ENCODE assay signal across 11 cellular contexts in genomic region chr22:31537019-31537535, GRCh38. TPM values are rescaled to one million over a fixed set of nuclear protein-coding genes. Genes with fewer than 3 reads are reported as not detected.
DNase-seq lines count a peak whose midpoint lies in the region; ATAC-seq lines count a peak whose summit lies in the region.
"Had no signal": no experiment of that assay in that cellular context is flagged by ENCODE, and none has a peak within 500 bp of the region (broad histone marks: within the 10 kb centered on the region; RNA-seq: fewer than 3 reads in every experiment).

No MANE protein-coding gene starts in this region.

- H3K4me1 Mint-ChIP-seq in stimulated activated effector memory CD8-positive, alpha-beta T cell treated with anti-CD3 and anti-CD28 coated beads, Interleukin-12 subunit alpha, Interleukin-12 subunit beta, amount 100 ng/mL, for 72 hours = peaks cover 75% of the 10 kb centered on the region

- intact Hi-C loops in cardiac septum (cut with DNase I) = no loop called here

- H3K27ac Mint-ChIP-seq in stimulated activated effector memory CD8-positive, alpha-beta T cell treated with anti-CD3 and anti-CD28 coated beads, Interleukin-12 subunit alpha, Interleukin-12 subunit beta, amount 100 ng/mL, for 72 hours = peak overlapping the region; percentile 92

- H3K9me3 Mint-ChIP-seq in stimulated activated effector memory CD8-positive, alpha-beta T cell treated with anti-CD3 and anti-CD28 coated beads, Interleukin-12 subunit alpha, Interleukin-12 subunit beta, amount 100 ng/mL, for 72 hours = no peaks in the 10 kb centered on the region

- DNase-seq in activated CD8-positive, alpha-beta memory T cell treated with anti-CD3 and anti-CD28 coated beads for 24 hours = peak; percentile 68
- no peak for DNase-seq in activated CD8-positive, alpha-beta memory T cell treated with anti-CD3 and anti-CD28 coated beads, Interleukin-2, amount 50 U/mL, for 4 hours
- peak; percentile 31 for DNase-seq in dermis blood vessel endothelial cell
- peak; percentile 28 to 81 for DNase-seq in stimulated activated effector memory CD8-positive, alpha-beta T cell treated with anti-CD3 and anti-CD28 coated beads, Interleukin-12 subunit alpha, Interleukin-12 subunit beta, amount 100 ng/mL, for 72 hours (ENCODE audit: low spot score in 2 of 2)
- no peak for DNase-seq in SIG-M5 treated with dmso at 0.1 percent for 504 hours (lab: John Stamatoyannopoulos, UW; ENCODE audit: unreplicated experiment)
- DNase-seq in AG08395 (ENCODE audit: low spot score) = no peak
- no peak for DNase-seq in cardiac septum (ENCODE audit: low spot score)
- DNase-seq: ACHN, foreskin keratinocyte, NCI-H146 had no signal

- H3K36me3 Mint-ChIP-seq in stimulated activated effector memory CD8-positive, alpha-beta T cell treated with anti-CD3 and anti-CD28 coated beads, Interleukin-12 subunit alpha, Interleukin-12 subunit beta, amount 100 ng/mL, for 72 hours = peaks cover 97% of the 10 kb centered on the region

- peak; percentile 40 for ATAC-seq in HG03565 (IDR thresholded peaks at IDR 0.05; ENCODE audit: unreplicated experiment)
- peak; percentile 92 for ATAC-seq in stimulated activated effector memory CD8-positive, alpha-beta T cell treated with anti-CD3 and anti-CD28 coated beads, Interleukin-12 subunit alpha, Interleukin-12 subunit beta, amount 100 ng/mL, for 72 hours
- ATAC-seq: foreskin keratinocyte had no signal

- H3K4me3 Mint-ChIP-seq in stimulated activated effector memory CD8-positive, alpha-beta T cell treated with anti-CD3 and anti-CD28 coated beads, Interleukin-12 subunit alpha, Interleukin-12 subunit beta, amount 100 ng/mL, for 72 hours = peak overlapping the region; percentile 52

RNA-seq across cellular contexts. Expression of gene SFI1, which starts 40.7 kb away (rescaled TPM):
- 17.9 and 23.6 TPM in 2 replicates for total RNA-seq in dermis blood vessel endothelial cell
- total RNA-seq in cardiac septum = 8.6 TPM

RNA-seq across cellular contexts. Expression of gene EIF4ENIF1, which starts 47.4 kb away (rescaled TPM):
- total RNA-seq in dermis blood vessel endothelial cell (10.4 and 11.2 TPM in 2 replicates), cardiac septum (30.3 TPM)

Comparison
In these comparisons a context has a peak if more than half of its experiments do, and no peak if none do; other contexts are left out.
1. DNase-seq: peak in activated CD8-positive, alpha-beta memory T cell treated with anti-CD3 and anti-CD28 coated beads for 24 hours (single experiment), dermis blood vessel endothelial cell (single experiment) and stimulated activated effector memory CD8-positive, alpha-beta T cell treated with anti-CD3 and anti-CD28 coated beads, Interleukin-12 subunit alpha, Interleukin-12 subunit beta, amount 100 ng/mL, for 72 hours (2 of 2); none in activated CD8-positive, alpha-beta memory T cell treated with anti-CD3 and anti-CD28 coated beads, Interleukin-2, amount 50 U/mL, for 4 hours (single experiment), SIG-M5 treated with dmso at 0.1 percent for 504 hours (single experiment), AG08395 (single experiment) and cardiac septum (single experiment).